In genomic region chr1:2318294-2319278, GRCh38 we compare ENCODE assay signal across 18 cellular contexts.
DNase-seq lines count a peak whose midpoint lies in the region; ATAC-seq and TF ChIP-seq lines count a peak whose summit lies in the region.
"Had no signal": no experiment of that assay in that cellular context is flagged by ENCODE, and none has a peak within 500 bp of the region (broad histone marks: within the 10 kb centered on the region; RNA-seq: fewer than 3 reads in every experiment).

No MANE protein-coding gene starts in this region.

- no peak for ATAC-seq in activated naive CD8-positive, alpha-beta T cell treated with anti-CD3 and anti-CD28 coated beads, Interleukin-2, amount 50 U/mL, for 24 hours
- peak in 1 of 2 donors; percentile 17 for ATAC-seq in naive thymus-derived CD8-positive, alpha-beta T cell
- ATAC-seq in HG03175 (IDR thresholded peaks at IDR 0.05; ENCODE audit: unreplicated experiment), result no peak
- ATAC-seq: pancreas, T-cell had no signal

- in situ Hi-C loops in ACHN (cut with HindIII; ENCODE audit: low pct_ligation_motif_present, low pct_unique_long_range_greater_than_20kb, low sequenced_read_pairs), result no loop called here

- H3K27me3 ChIP-seq in thymus (ENCODE audit: control insufficient read depth, insufficient read depth), result no peaks in the 10 kb centered on the region
- H3K27me3 ChIP-seq: pancreas, Peyer's patch had no signal

- no peaks in the 10 kb centered on the region for H3K9me3 Mint-ChIP-seq in activated naive CD8-positive, alpha-beta T cell (ENCODE audit: low read depth)
- no peaks in the 10 kb centered on the region for H3K9me3 Mint-ChIP-seq in activated naive CD8-positive, alpha-beta T cell treated with anti-CD3 and anti-CD28 coated beads, Interleukin-2, amount 50 U/mL, for 24 hours
- H3K9me3 Mint-ChIP-seq in chondrocyte (ENCODE audit: low read depth), result no peaks in the 10 kb centered on the region
- no peaks in the 10 kb centered on the region for H3K9me3 Mint-ChIP-seq in naive thymus-derived CD8-positive, alpha-beta T cell
- H3K9me3 Mint-ChIP-seq: activated naive CD4-positive, alpha-beta T cell treated with anti-CD3 and anti-CD28 coated beads for 36 hours; T-cell had no signal

- no peaks in the 10 kb centered on the region for H3K9me3 ChIP-seq in thymus (ENCODE audit: control insufficient read depth)
- H3K9me3 ChIP-seq: pancreas, Peyer's patch had no signal

- H3K36me3 ChIP-seq in thymus (ENCODE audit: control insufficient read depth, insufficient read depth), result no peaks in the 10 kb centered on the region
- H3K36me3 ChIP-seq: pancreas, Peyer's patch had no signal

- WGBS in thymus, result 68% methylated on average over 41 of the region's 41 CpGs

- H3K27ac Mint-ChIP-seq in activated naive CD8-positive, alpha-beta T cell, result no peak overlapping the region
- H3K27ac Mint-ChIP-seq in activated naive CD8-positive, alpha-beta T cell treated with anti-CD3 and anti-CD28 coated beads, Interleukin-2, amount 50 U/mL, for 24 hours, result no peak overlapping the region
- H3K27ac Mint-ChIP-seq in chondrocyte (ENCODE audit: unreplicated experiment), result peak overlapping the region; percentile 61
- peak overlapping the region; percentile 43 to 84 (median 72) for H3K27ac Mint-ChIP-seq in naive thymus-derived CD8-positive, alpha-beta T cell
- H3K27ac Mint-ChIP-seq: activated naive CD4-positive, alpha-beta T cell treated with anti-CD3 and anti-CD28 coated beads for 36 hours; T-cell had no signal

- no peak for TF ChIP-seq CTCF in chondrocyte (IDR thresholded peaks at IDR 0.05)

- POLR2A ChIA-PET in naive thymus-derived CD8-positive, alpha-beta T cell (lab: Charles Lee), result interaction anchor here (0.8 to 6.3 kb wide), 7 partner anchors 9 to 123 kb away, joined by 3 to 60 read pairs (median 4); partner anchors contain the start of genes FAAP20 and SKI

- H3K36me3 Mint-ChIP-seq in activated naive CD8-positive, alpha-beta T cell, result no peaks in the 10 kb centered on the region
- H3K36me3 Mint-ChIP-seq in activated naive CD8-positive, alpha-beta T cell treated with anti-CD3 and anti-CD28 coated beads, Interleukin-2, amount 50 U/mL, for 24 hours (ENCODE audit: low read depth), result no peaks in the 10 kb centered on the region
- no peaks in the 10 kb centered on the region for H3K36me3 Mint-ChIP-seq in chondrocyte (ENCODE audit: low read depth)
- H3K36me3 Mint-ChIP-seq in naive thymus-derived CD8-positive, alpha-beta T cell, result no peaks in the 10 kb centered on the region
- H3K36me3 Mint-ChIP-seq: T-cell had no signal

- H3K4me3 ChIP-seq in thymus (ENCODE audit: low read length), result no peak overlapping the region
- H3K4me3 ChIP-seq: pancreas, Peyer's patch had no signal

- peaks cover 14% of the 10 kb centered on the region for H3K4me1 Mint-ChIP-seq in activated naive CD8-positive, alpha-beta T cell (ENCODE audit: low read depth)
- H3K4me1 Mint-ChIP-seq in activated naive CD8-positive, alpha-beta T cell treated with anti-CD3 and anti-CD28 coated beads, Interleukin-2, amount 50 U/mL, for 24 hours, result peaks cover 6% of the 10 kb centered on the region
- H3K4me1 Mint-ChIP-seq in chondrocyte (ENCODE audit: low read depth), result peaks cover 50% of the 10 kb centered on the region
- H3K4me1 Mint-ChIP-seq in naive thymus-derived CD8-positive, alpha-beta T cell, result peaks cover 4 to 30% (median 20%) of the 10 kb centered on the region in 4 donors

- peak overlapping the region; percentile 33 for H3K27ac ChIP-seq in thymus (ENCODE audit: low read depth)
- H3K27ac ChIP-seq: pancreas had no signal

- DNase-seq in activated naive CD8-positive, alpha-beta T cell treated with anti-CD3 and anti-CD28 coated beads, Interleukin-2, amount 50 U/mL, for 24 hours, result no peak
- DNase-seq in chondrocyte (ENCODE audit: low spot score), result no peak
- DNase-seq in naive thymus-derived CD8-positive, alpha-beta T cell, result peak in 3 of 10 donors; percentile 40 to 60 (median 54)
- no peak for DNase-seq in ACHN
- no peak for DNase-seq in midbrain (lab: John Stamatoyannopoulos, UW)
- DNase-seq: activated naive CD4-positive, alpha-beta T cell treated with anti-CD3 and anti-CD28 coated beads for 36 hours; COR-L47; effector CD8-positive, alpha-beta T cell; GF-D8; Kasumi-1; NCI-H524 treated with DMSO at 0.1 percent for 48 hours; pancreas; Peyer's patch; substantia nigra had no signal

- H3K4me3 Mint-ChIP-seq in activated naive CD8-positive, alpha-beta T cell, result peak overlapping the region; percentile 40
- H3K4me3 Mint-ChIP-seq in activated naive CD8-positive, alpha-beta T cell treated with anti-CD3 and anti-CD28 coated beads, Interleukin-2, amount 50 U/mL, for 24 hours, result no peak overlapping the region
- H3K4me3 Mint-ChIP-seq in chondrocyte (ENCODE audit: unreplicated experiment), result no peak overlapping the region
- H3K4me3 Mint-ChIP-seq in naive thymus-derived CD8-positive, alpha-beta T cell, result peak overlapping the region in 8 of 10 donors; percentile 28 to 64 (median 48)
- H3K4me3 Mint-ChIP-seq: activated naive CD4-positive, alpha-beta T cell treated with anti-CD3 and anti-CD28 coated beads for 36 hours had no signal

- no peaks in the 10 kb centered on the region for H3K27me3 Mint-ChIP-seq in activated naive CD8-positive, alpha-beta T cell
- no peaks in the 10 kb centered on the region for H3K27me3 Mint-ChIP-seq in activated naive CD8-positive, alpha-beta T cell treated with anti-CD3 and anti-CD28 coated beads, Interleukin-2, amount 50 U/mL, for 24 hours
- H3K27me3 Mint-ChIP-seq in chondrocyte (ENCODE audit: low read depth), result no peaks in the 10 kb centered on the region
- no peaks in the 10 kb centered on the region for H3K27me3 Mint-ChIP-seq in naive thymus-derived CD8-positive, alpha-beta T cell
- H3K27me3 Mint-ChIP-seq: T-cell had no signal

- H3K4me1 ChIP-seq in thymus (ENCODE audit: control insufficient read depth, insufficient read depth, low read length), result peaks cover 28% of the 10 kb centered on the region
- H3K4me1 ChIP-seq: pancreas had no signal

Comparison
In these comparisons a context has a peak if more than half of its experiments do, and no peak if none do; other contexts are left out.
1. H3K4me3 Mint-ChIP-seq: peak in activated naive CD8-positive, alpha-beta T cell (single experiment) and naive thymus-derived CD8-positive, alpha-beta T cell (8 of 10); none in activated naive CD8-positive, alpha-beta T cell treated with anti-CD3 and anti-CD28 coated beads, Interleukin-2, amount 50 U/mL, for 24 hours (single experiment) and chondrocyte (single experiment).
2. H3K27ac Mint-ChIP-seq: peak in chondrocyte (single experiment) and naive thymus-derived CD8-positive, alpha-beta T cell (10 of 10); none in activated naive CD8-positive, alpha-beta T cell (single experiment) and activated naive CD8-positive, alpha-beta T cell treated with anti-CD3 and anti-CD28 coated beads, Interleukin-2, amount 50 U/mL, for 24 hours (single experiment).